Comparison of ENCODE assay signal across 32 cellular contexts in genomic region chr9:70506159-70506558, GRCh38.
A peak's percentile ranks its signal among the peaks of the same experiment; 100 is the strongest.
DNase-seq lines count a peak whose midpoint lies in the region; ATAC-seq, FAIRE-seq and TF ChIP-seq lines count a peak whose summit lies in the region.
"Had no signal": no experiment of that assay in that cellular context is flagged by ENCODE, and none has a peak within 500 bp of the region (broad histone marks: within the 10 kb centered on the region; RNA-seq: fewer than 3 reads in every experiment).

No MANE protein-coding gene starts in this region.

- H3K9me3 ChIP-seq in GM23248 (ENCODE audit: low read depth), result no peaks in the 10 kb centered on the region
- H3K9me3 ChIP-seq: ovary, suprapubic skin, upper lobe of right lung had no signal

- H3K27me3 ChIP-seq in GM23248 (replicated peaks; ENCODE audit: insufficient read depth), result no peaks in the 10 kb centered on the region
- H3K27me3 ChIP-seq: ovary, suprapubic skin, upper lobe of right lung had no signal

- no peaks in the 10 kb centered on the region for H3K9me3 Mint-ChIP-seq in dendritic cell treated with granulocyte-macrophage colony-stimulating factor and Interleukin-4, amounts not matched to agents 40 ng/mL and 50 ng/mL, for 4 days
- no peaks in the 10 kb centered on the region for H3K9me3 Mint-ChIP-seq in osteocyte (ENCODE audit: unreplicated experiment)
- H3K9me3 Mint-ChIP-seq: activated B cell treated with CpG ODN at 0.5 μM for 24 hours; activated T-cell treated with anti-CD3 and anti-CD28 coated beads, Interleukin-2, amount 50 U/mL, for 4 hours; memory B cell had no signal

- no peak overlapping the region for H3K27ac ChIP-seq in GM23248
- H3K27ac ChIP-seq: ovary, SK-N-MC, suprapubic skin, upper lobe of right lung had no signal

- ATAC-seq in HG03175 (IDR thresholded peaks at IDR 0.05; ENCODE audit: unreplicated experiment), result no peak
- ATAC-seq in GM18498 (IDR thresholded peaks at IDR 0.05; ENCODE audit: unreplicated experiment), result no peak
- no peak for ATAC-seq in HG03139 (IDR thresholded peaks at IDR 0.05; ENCODE audit: unreplicated experiment)
- ATAC-seq: activated T-cell treated with anti-CD3 and anti-CD28 coated beads, Interleukin-2, amount 50 U/mL, for 4 hours; HCT116; upper lobe of right lung had no signal

- H3K36me3 ChIP-seq in GM23248 (ENCODE audit: low read depth), result no peaks in the 10 kb centered on the region
- H3K36me3 ChIP-seq: ovary, suprapubic skin, upper lobe of right lung had no signal

- no peaks in the 10 kb centered on the region for H3K79me2 ChIP-seq in GM23248 (ENCODE audit: insufficient read depth)

- H3K4me1 ChIP-seq in GM23248 (ENCODE audit: insufficient read depth), result no peaks in the 10 kb centered on the region

- no peaks in the 10 kb centered on the region for H4K20me1 ChIP-seq in GM23248 (ENCODE audit: insufficient read depth)

- in situ Hi-C loops in GM23248 (cut with MboI), result loop anchor here (10.0 kb wide), 1 partner anchor 89 kb away; no protein-coding TSS in a partner anchor

- H3K4me1 Mint-ChIP-seq in dendritic cell treated with granulocyte-macrophage colony-stimulating factor and Interleukin-4, amounts not matched to agents 40 ng/mL and 50 ng/mL, for 4 days (ENCODE audit: low read depth), result peaks cover 26% of the 10 kb centered on the region
- H3K4me1 Mint-ChIP-seq in osteocyte (ENCODE audit: unreplicated experiment), result peaks cover 15% of the 10 kb centered on the region
- H3K4me1 Mint-ChIP-seq: activated B cell treated with CpG ODN at 0.5 μM for 24 hours, B cell, memory B cell had no signal

- no peaks in the 10 kb centered on the region for H3K27me3 Mint-ChIP-seq in dendritic cell treated with granulocyte-macrophage colony-stimulating factor and Interleukin-4, amounts not matched to agents 40 ng/mL and 50 ng/mL, for 4 days
- no peaks in the 10 kb centered on the region for H3K27me3 Mint-ChIP-seq in osteocyte (ENCODE audit: unreplicated experiment)
- H3K27me3 Mint-ChIP-seq: activated B cell treated with CpG ODN at 0.5 μM for 24 hours; activated CD4-positive, alpha-beta T cell treated with anti-CD3 and anti-CD28 coated beads, Interleukin-2, amount 10 ng/mL, durations not matched to agents 7 days and 5 days; B cell; memory B cell had no signal

- TF ChIP-seq CTCF in AG10803 (conservative IDR thresholded peaks at IDR 0.05; ENCODE audit: low read length), result no peak
- no peak for TF ChIP-seq CTCF in osteocyte (IDR thresholded peaks at IDR 0.05)

- no peaks in the 10 kb centered on the region for H3F3A ChIP-seq in GM23248 (ENCODE audit: insufficient read depth)

- H3K4me3 Mint-ChIP-seq in dendritic cell treated with granulocyte-macrophage colony-stimulating factor and Interleukin-4, amounts not matched to agents 40 ng/mL and 50 ng/mL, for 4 days, result no peak overlapping the region
- H3K4me3 Mint-ChIP-seq in osteocyte (ENCODE audit: unreplicated experiment), result no peak overlapping the region
- H3K4me3 Mint-ChIP-seq: activated B cell treated with CpG ODN at 0.5 μM for 24 hours; activated CD4-positive, alpha-beta T cell treated with anti-CD3 and anti-CD28 coated beads, Interleukin-2, amount 10 ng/mL, durations not matched to agents 7 days and 5 days; activated T-cell treated with anti-CD3 and anti-CD28 coated beads, Interleukin-2, amount 50 U/mL, for 4 hours; B cell; memory B cell had no signal

- no peak overlapping the region for H3K4me2 ChIP-seq in GM23248 (ENCODE audit: unreplicated experiment)

- no peaks in the 10 kb centered on the region for H3K9me2 ChIP-seq in GM23248 (ENCODE audit: insufficient read depth)

- no peaks in the 10 kb centered on the region for H3K36me3 Mint-ChIP-seq in dendritic cell treated with granulocyte-macrophage colony-stimulating factor and Interleukin-4, amounts not matched to agents 40 ng/mL and 50 ng/mL, for 4 days (ENCODE audit: low read depth)
- no peaks in the 10 kb centered on the region for H3K36me3 Mint-ChIP-seq in osteocyte (ENCODE audit: unreplicated experiment)
- H3K36me3 Mint-ChIP-seq: memory B cell had no signal

- peak; percentile 62 for DNase-seq in AG10803 (ENCODE audit: low read depth)
- DNase-seq in GM23248, result peak; percentile 29
- no peak for DNase-seq in osteocyte (ENCODE audit: extremely low spot score, unreplicated experiment)
- no peak for DNase-seq in GM19239 (ENCODE audit: insufficient read length, low spot score)
- DNase-seq: activated B cell treated with CpG ODN at 0.5 μM for 24 hours; activated CD4-positive, alpha-beta T cell treated with anti-CD3 and anti-CD28 coated beads, Interleukin-2, amount 10 ng/mL, durations not matched to agents 7 days and 5 days; activated gamma-delta T cell; activated T-cell treated with anti-CD3 and anti-CD28 coated beads, Interleukin-2, amount 50 U/mL, for 4 hours; cerebellar nuclear complex; DMS 273 treated with DMSO at 0.1 percent for 48 hours; EL; IMR-90; NCI-H1105 treated with DMSO at 0.1 percent for 48 hours; NCI-H2029; NCI-H524; OCI-M1; ovary; retina; small intestine; stimulated activated naive CD4-positive, alpha-beta T cell; upper lobe of right lung had no signal

- no peak overlapping the region for H2AFZ ChIP-seq in GM23248

- H3K9ac ChIP-seq in GM23248, result no peak overlapping the region

- H3K4me3 ChIP-seq in AG10803 (ENCODE audit: low read length) (no peak overlapping the region), GM23248 (no peak overlapping the region)
- H3K4me3 ChIP-seq: ovary, SK-N-MC, suprapubic skin, upper lobe of right lung had no signal

- 68 to 73% methylated on average over 2 of the region's 2 CpGs for WGBS in GM23248 (ENCODE audit: low coverage in 1 of 2, low lambda C conversion rate in 2 of 2, missing lambda C conversion rate in 2 of 2), 2 experiments

- FAIRE-seq in GM19239 (lab: Jason Lieb, UNC), result no peak
- FAIRE-seq: A204.1, GM12891, small intestine had no signal

- intact Hi-C loops in dendritic cell treated with granulocyte-macrophage colony-stimulating factor and Interleukin-4, amounts not matched to agents 40 ng/mL and 50 ng/mL, for 4 days (cut with micrococcal nuclease), result no loop called here

- peak overlapping the region; percentile 88 for H3K27ac Mint-ChIP-seq in dendritic cell treated with granulocyte-macrophage colony-stimulating factor and Interleukin-4, amounts not matched to agents 40 ng/mL and 50 ng/mL, for 4 days
- peak overlapping the region; percentile 34 for H3K27ac Mint-ChIP-seq in osteocyte (ENCODE audit: unreplicated experiment)
- H3K27ac Mint-ChIP-seq: activated B cell treated with CpG ODN at 0.5 μM for 24 hours; activated CD4-positive, alpha-beta T cell treated with anti-CD3 and anti-CD28 coated beads, Interleukin-2, amount 10 ng/mL, durations not matched to agents 7 days and 5 days; B cell; memory B cell had no signal

Comparison
In these comparisons a context has a peak if more than half of its experiments do, and no peak if none do; other contexts are left out.
1. DNase-seq: peak in AG10803 (single experiment) and GM23248 (single experiment); none in osteocyte (single experiment) and GM19239 (single experiment).